In the genomic region with DNA sequence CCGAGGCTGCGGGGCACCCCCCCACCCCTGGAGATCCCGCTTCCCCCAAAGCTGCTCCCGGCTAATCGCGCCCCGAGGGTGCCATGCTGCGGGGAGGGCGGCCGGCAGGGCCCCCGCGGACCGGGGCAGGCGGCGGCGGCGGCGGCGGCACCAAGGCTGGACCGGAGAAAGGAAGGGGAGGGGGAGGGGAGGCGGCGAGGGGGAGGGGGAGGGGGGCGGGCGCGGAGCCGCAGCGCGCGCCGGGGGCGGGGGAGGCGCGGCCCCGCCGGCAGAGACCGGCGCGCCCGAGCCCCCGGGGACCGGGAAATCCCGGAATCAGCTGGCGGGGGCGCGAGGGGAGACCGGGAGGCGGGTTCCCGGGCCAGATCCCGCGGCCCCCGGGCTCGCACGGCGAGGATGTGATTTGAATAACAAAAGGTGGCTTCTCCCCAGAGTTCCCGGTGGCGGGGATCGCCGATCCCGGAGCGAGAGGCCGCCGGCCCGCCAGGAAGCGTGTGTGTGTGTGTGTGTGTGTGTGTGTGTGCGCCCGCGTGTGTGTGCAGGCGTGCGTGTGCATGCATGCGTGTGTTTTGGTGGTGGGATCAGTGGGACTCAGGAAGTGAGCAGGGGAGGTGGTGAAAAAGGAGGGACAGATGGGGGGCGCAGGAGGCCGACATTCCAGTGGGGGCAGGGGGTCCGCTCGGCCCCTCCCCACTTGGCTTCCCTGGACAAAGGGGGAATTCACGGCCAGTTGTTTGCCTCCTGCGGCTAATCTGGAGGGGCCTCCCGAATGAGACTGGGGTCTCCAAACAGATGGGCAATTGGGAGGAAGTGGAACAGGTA, we compare ENCODE assay signal across 1 cellular context.
TF ChIP-seq lines count a peak whose summit lies in the region.

No MANE protein-coding gene starts in this region.

TF ChIP-seq in K562, 482 proteins besides CTCF, POLR2A, EP300 and RAD21 (continued from another document and continues in another):
- TF ChIP-seq, protein P1, sequence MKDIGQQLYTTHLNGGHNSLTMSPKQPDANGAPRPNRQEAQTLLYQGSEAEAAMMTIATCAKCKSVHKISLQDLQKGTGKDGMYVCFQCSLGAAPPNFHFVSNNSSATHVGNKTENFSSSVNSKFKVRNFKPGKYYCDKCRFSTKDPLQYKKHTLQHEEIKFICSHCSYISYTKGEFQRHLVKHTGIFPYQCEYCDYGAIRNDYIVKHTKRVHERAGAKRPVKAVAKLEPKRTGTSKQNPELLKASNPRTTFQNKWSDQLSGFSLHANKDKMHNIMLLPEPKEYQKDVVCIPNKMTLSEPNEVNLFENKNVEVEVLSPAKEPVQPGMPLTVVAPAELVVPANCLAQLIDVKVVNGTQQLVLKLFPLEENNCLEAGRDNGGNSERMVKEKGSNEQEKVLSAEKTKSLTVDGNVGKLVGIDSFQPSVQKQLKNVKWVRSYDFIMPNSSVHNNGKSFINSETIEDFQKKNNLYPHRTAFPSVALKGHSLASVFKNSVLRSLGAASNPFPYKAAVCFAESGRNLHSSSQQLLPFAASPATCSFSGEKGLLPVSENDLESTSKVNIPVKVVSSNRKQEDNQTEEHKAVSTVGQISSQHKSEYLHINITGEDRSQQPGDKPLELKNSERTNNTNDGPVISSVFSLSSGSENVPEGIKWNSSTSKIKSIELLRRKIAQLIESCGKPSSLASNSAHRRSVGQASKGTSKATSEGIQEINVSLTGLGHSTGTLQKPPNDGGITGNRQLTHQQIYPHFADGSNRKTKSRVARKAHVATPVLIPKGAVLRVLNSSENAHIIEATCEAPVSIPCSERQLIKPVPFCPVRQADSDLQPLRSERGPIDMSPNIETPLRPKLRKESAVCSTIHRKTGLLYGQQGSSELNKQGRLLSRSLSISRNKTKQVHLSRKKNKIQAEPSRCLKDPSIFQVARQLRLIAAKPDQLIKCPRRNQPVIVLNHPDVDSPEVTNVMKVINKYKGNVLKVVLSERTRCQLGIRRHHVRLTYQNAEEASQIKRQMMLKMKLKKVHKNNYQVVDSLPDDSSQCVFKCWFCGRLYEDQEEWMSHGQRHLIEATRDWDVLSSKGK (CRISPR knock-in tag; IDR thresholded peaks at IDR 0.05): no peak
- TF ChIP-seq RFX7 (CRISPR knock-in tag; IDR thresholded peaks at IDR 0.05) (no peak), HLTF (IDR thresholded peaks at IDR 0.05) (peak; percentile 69; the same call in 1 of the 2 replicates), MCM5 (IDR thresholded peaks at IDR 0.05; ENCODE audit: low read depth) (no peak), SRSF7 (optimal IDR thresholded peaks at IDR 0.05; ENCODE audit: low read depth, low read length) (no peak), EWSR1 (IDR thresholded peaks at IDR 0.05; ENCODE audit: borderline replicate concordance, low read depth, partially characterized antibody) (no peak), KLF6 (CRISPR knock-in tag; IDR thresholded peaks at IDR 0.05; ENCODE audit: borderline replicate concordance) (no peak), SAFB (IDR thresholded peaks at IDR 0.05; ENCODE audit: borderline replicate concordance, low read depth, low read length) (no peak), NR2C2 (CRISPR knock-in tag; IDR thresholded peaks at IDR 0.05) (no peak), NR2C2 (tag; IDR thresholded peaks at IDR 0.05) (no peak), MAZ (CRISPR knock-in tag; conservative IDR thresholded peaks at IDR 0.05 in 1 of 2, IDR thresholded peaks at IDR 0.05 in 1 of 2) (peak; percentile 23 to 75; a peak in 1 of 4 replicates), ARHGAP35 (IDR thresholded peaks at IDR 0.05; ENCODE audit: partially characterized antibody) (peak; percentile 68), MEIS2 (IDR thresholded peaks at IDR 0.05; ENCODE audit: partially characterized antibody) (no peak), ZNF584 (CRISPR knock-in tag; IDR thresholded peaks at IDR 0.05; ENCODE audit: low read depth) (no peak), HDGF (IDR thresholded peaks at IDR 0.05) (no peak), ZNF197 (CRISPR knock-in tag; IDR thresholded peaks at IDR 0.05; ENCODE audit: low read depth) (0 out of 2 replicates have a peak, but pooled peaks have one; percentile 34), NFXL1 (CRISPR knock-in tag; IDR thresholded peaks at IDR 0.05) (no peak), XRCC5 (IDR thresholded peaks at IDR 0.05; ENCODE audit: low read depth, low read length) (no peak)
- TF ChIP-seq, protein P2, sequence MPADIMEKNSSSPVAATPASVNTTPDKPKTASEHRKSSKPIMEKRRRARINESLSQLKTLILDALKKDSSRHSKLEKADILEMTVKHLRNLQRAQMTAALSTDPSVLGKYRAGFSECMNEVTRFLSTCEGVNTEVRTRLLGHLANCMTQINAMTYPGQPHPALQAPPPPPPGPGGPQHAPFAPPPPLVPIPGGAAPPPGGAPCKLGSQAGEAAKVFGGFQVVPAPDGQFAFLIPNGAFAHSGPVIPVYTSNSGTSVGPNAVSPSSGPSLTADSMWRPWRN (IDR thresholded peaks at IDR 0.05; ENCODE audit: low read depth): no peak
- TF ChIP-seq, protein P3, sequence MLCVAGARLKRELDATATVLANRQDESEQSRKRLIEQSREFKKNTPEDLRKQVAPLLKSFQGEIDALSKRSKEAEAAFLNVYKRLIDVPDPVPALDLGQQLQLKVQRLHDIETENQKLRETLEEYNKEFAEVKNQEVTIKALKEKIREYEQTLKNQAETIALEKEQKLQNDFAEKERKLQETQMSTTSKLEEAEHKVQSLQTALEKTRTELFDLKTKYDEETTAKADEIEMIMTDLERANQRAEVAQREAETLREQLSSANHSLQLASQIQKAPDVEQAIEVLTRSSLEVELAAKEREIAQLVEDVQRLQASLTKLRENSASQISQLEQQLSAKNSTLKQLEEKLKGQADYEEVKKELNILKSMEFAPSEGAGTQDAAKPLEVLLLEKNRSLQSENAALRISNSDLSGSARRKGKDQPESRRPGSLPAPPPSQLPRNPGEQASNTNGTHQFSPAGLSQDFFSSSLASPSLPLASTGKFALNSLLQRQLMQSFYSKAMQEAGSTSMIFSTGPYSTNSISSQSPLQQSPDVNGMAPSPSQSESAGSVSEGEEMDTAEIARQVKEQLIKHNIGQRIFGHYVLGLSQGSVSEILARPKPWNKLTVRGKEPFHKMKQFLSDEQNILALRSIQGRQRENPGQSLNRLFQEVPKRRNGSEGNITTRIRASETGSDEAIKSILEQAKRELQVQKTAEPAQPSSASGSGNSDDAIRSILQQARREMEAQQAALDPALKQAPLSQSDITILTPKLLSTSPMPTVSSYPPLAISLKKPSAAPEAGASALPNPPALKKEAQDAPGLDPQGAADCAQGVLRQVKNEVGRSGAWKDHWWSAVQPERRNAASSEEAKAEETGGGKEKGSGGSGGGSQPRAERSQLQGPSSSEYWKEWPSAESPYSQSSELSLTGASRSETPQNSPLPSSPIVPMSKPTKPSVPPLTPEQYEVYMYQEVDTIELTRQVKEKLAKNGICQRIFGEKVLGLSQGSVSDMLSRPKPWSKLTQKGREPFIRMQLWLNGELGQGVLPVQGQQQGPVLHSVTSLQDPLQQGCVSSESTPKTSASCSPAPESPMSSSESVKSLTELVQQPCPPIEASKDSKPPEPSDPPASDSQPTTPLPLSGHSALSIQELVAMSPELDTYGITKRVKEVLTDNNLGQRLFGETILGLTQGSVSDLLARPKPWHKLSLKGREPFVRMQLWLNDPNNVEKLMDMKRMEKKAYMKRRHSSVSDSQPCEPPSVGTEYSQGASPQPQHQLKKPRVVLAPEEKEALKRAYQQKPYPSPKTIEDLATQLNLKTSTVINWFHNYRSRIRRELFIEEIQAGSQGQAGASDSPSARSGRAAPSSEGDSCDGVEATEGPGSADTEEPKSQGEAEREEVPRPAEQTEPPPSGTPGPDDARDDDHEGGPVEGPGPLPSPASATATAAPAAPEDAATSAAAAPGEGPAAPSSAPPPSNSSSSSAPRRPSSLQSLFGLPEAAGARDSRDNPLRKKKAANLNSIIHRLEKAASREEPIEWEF (CRISPR knock-in tag; IDR thresholded peaks at IDR 0.05): no peak
- TF ChIP-seq, protein P4, sequence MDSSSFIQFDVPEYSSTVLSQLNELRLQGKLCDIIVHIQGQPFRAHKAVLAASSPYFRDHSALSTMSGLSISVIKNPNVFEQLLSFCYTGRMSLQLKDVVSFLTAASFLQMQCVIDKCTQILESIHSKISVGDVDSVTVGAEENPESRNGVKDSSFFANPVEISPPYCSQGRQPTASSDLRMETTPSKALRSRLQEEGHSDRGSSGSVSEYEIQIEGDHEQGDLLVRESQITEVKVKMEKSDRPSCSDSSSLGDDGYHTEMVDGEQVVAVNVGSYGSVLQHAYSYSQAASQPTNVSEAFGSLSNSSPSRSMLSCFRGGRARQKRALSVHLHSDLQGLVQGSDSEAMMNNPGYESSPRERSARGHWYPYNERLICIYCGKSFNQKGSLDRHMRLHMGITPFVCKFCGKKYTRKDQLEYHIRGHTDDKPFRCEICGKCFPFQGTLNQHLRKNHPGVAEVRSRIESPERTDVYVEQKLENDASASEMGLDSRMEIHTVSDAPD (CRISPR knock-in tag; IDR thresholded peaks at IDR 0.05): no peak
- TF ChIP-seq, protein P5, sequence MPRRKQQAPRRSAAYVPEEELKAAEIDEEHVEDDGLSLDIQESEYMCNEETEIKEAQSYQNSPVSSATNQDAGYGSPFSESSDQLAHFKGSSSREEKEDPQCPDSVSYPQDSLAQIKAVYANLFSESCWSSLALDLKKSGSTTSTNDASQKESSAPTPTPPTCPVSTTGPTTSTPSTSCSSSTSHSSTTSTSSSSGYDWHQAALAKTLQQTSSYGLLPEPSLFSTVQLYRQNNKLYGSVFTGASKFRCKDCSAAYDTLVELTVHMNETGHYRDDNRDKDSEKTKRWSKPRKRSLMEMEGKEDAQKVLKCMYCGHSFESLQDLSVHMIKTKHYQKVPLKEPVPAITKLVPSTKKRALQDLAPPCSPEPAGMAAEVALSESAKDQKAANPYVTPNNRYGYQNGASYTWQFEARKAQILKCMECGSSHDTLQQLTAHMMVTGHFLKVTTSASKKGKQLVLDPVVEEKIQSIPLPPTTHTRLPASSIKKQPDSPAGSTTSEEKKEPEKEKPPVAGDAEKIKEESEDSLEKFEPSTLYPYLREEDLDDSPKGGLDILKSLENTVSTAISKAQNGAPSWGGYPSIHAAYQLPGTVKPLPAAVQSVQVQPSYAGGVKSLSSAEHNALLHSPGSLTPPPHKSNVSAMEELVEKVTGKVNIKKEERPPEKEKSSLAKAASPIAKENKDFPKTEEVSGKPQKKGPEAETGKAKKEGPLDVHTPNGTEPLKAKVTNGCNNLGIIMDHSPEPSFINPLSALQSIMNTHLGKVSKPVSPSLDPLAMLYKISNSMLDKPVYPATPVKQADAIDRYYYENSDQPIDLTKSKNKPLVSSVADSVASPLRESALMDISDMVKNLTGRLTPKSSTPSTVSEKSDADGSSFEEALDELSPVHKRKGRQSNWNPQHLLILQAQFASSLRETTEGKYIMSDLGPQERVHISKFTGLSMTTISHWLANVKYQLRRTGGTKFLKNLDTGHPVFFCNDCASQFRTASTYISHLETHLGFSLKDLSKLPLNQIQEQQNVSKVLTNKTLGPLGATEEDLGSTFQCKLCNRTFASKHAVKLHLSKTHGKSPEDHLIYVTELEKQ (CRISPR knock-in tag; IDR thresholded peaks at IDR 0.05): no peak
- TF ChIP-seq, protein P6, sequence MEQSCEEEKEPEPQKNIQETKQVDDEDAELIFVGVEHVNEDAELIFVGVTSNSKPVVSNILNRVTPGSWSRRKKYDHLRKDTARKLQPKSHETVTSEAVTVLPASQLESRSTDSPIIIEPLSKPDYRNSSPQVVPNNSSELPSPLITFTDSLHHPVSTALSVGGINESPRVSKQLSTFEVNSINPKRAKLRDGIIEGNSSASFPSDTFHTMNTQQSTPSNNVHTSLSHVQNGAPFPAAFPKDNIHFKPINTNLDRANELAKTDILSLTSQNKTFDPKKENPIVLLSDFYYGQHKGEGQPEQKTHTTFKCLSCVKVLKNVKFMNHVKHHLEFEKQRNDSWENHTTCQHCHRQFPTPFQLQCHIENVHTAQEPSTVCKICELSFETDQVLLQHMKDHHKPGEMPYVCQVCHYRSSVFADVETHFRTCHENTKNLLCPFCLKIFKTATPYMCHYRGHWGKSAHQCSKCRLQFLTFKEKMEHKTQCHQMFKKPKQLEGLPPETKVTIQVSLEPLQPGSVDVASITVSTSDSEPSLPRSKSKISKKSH (CRISPR knock-in tag; IDR thresholded peaks at IDR 0.05): no peak
- TF ChIP-seq, protein P7, sequence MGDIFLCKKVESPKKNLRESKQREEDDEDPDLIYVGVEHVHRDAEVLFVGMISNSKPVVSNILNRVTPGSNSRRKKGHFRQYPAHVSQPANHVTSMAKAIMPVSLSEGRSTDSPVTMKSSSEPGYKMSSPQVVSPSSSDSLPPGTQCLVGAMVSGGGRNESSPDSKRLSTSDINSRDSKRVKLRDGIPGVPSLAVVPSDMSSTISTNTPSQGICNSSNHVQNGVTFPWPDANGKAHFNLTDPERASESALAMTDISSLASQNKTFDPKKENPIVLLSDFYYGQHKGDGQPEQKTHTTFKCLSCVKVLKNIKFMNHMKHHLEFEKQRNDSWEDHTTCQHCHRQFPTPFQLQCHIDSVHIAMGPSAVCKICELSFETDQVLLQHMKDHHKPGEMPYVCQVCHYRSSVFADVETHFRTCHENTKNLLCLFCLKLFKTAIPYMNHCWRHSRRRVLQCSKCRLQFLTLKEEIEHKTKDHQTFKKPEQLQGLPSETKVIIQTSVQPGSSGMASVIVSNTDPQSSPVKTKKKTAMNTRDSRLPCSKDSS (IDR thresholded peaks at IDR 0.05; ENCODE audit: low read depth, partially characterized antibody): no peak
- TF ChIP-seq, protein P8, sequence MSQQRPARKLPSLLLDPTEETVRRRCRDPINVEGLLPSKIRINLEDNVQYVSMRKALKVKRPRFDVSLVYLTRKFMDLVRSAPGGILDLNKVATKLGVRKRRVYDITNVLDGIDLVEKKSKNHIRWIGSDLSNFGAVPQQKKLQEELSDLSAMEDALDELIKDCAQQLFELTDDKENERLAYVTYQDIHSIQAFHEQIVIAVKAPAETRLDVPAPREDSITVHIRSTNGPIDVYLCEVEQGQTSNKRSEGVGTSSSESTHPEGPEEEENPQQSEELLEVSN (IDR thresholded peaks at IDR 0.05; ENCODE audit: borderline replicate concordance in 1 of 2, extremely low read depth in 1 of 2, insufficient read depth in 1 of 2, insufficient read length in 1 of 2, low read depth in 1 of 2, low read length in 1 of 2, poor library complexity in 1 of 2, severe bottlenecking in 1 of 2): peak; percentile 40 to 46
- TF ChIP-seq, protein P9, sequence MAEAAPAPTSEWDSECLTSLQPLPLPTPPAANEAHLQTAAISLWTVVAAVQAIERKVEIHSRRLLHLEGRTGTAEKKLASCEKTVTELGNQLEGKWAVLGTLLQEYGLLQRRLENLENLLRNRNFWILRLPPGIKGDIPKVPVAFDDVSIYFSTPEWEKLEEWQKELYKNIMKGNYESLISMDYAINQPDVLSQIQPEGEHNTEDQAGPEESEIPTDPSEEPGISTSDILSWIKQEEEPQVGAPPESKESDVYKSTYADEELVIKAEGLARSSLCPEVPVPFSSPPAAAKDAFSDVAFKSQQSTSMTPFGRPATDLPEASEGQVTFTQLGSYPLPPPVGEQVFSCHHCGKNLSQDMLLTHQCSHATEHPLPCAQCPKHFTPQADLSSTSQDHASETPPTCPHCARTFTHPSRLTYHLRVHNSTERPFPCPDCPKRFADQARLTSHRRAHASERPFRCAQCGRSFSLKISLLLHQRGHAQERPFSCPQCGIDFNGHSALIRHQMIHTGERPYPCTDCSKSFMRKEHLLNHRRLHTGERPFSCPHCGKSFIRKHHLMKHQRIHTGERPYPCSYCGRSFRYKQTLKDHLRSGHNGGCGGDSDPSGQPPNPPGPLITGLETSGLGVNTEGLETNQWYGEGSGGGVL (CRISPR knock-in tag; IDR thresholded peaks at IDR 0.05): no peak
